Comparison of ENCODE assay signal across 21 cellular contexts in genomic region chr12:26632746-26633145, GRCh38.
"Had no signal": no experiment of that assay in that cellular context is flagged by ENCODE, and none has a peak within 500 bp of the region (broad histone marks: within the 10 kb centered on the region; RNA-seq: fewer than 3 reads in every experiment).

No MANE protein-coding gene starts in this region.

- DNase-seq: activated CD4-positive, alpha-beta memory T cell treated with anti-CD3 and anti-CD28 coated beads for 36 hours; activated CD4-positive, alpha-beta T cell treated with anti-CD3 and anti-CD28 coated beads for 36 hours; activated CD8-positive, alpha-beta memory T cell treated with anti-CD3 and anti-CD28 coated beads, Interleukin-2, amount 10 ng/mL, durations not matched to agents 7 days and 5 days; activated effector memory CD4-positive, alpha-beta T cell treated with anti-CD3 and anti-CD28 coated beads, Interleukin-2, amount 50 U/mL, for 16 hours; activated T-cell treated with anti-CD3 and anti-CD28 coated beads, Interleukin-2, amount 50 U/mL, for 4 hours; central memory CD4-positive, alpha-beta T cell; colonic mucosa; esophagus squamous epithelium; immature natural killer cell; left colon; lower lobe of right lung; mucosa of descending colon; natural killer cell; retina; stimulated activated CD4-positive, alpha-beta T cell treated with anti-CD3 and anti-CD28 coated beads, Interleukin-15, amount 100 ng/mL, for 24 hours; stimulated activated CD4-positive, alpha-beta T cell treated with anti-CD3 and anti-CD28 coated beads, Interleukin-4, amount 100 ng/mL, for 4 hours; stimulated activated CD8-positive, alpha-beta memory T cell treated with anti-CD3 and anti-CD28 coated beads, Interleukin-4, amount 100 ng/mL, for 48 hours; stimulated activated naive CD4-positive, alpha-beta T cell treated with Interleukin-2 at 50 U/mL for 16 hours; WERI-Rb-1 had no signal

- H3K27me3 ChIP-seq: adrenal gland, colonic mucosa, esophagus squamous epithelium, suprapubic skin had no signal

- H3K4me1 ChIP-seq: colonic mucosa, lower lobe of right lung, suprapubic skin had no signal

- ATAC-seq: activated CD4-positive, alpha-beta T cell treated with anti-CD3 and anti-CD28 coated beads for 36 hours; activated CD8-positive, alpha-beta memory T cell treated with anti-CD3 and anti-CD28 coated beads, Interleukin-2, amount 10 ng/mL, durations not matched to agents 7 days and 5 days; activated T-cell treated with anti-CD3 and anti-CD28 coated beads, Interleukin-2, amount 50 U/mL, for 4 hours; left colon; lower lobe of right lung; mucosa of descending colon; natural killer cell had no signal

- H3K27ac ChIP-seq: adrenal gland, colonic mucosa, esophagus squamous epithelium, lower lobe of right lung, suprapubic skin, WERI-Rb-1 had no signal

- H3K9me3 ChIP-seq: adrenal gland, colonic mucosa, esophagus squamous epithelium, lower lobe of right lung, mucosa of descending colon, suprapubic skin had no signal

- H3K4me3 ChIP-seq: adrenal gland, colonic mucosa, esophagus squamous epithelium, lower lobe of right lung, mucosa of descending colon, suprapubic skin had no signal

- H3K36me3 ChIP-seq: adrenal gland, colonic mucosa, WERI-Rb-1 had no signal
